ENCODE assay signal across 8 cellular contexts in genomic region chr7:5429253-5429856, GRCh38. TPM values are rescaled to one million over a fixed set of nuclear protein-coding genes. Genes with fewer than 3 reads are reported as not detected.
DNase-seq lines count a peak whose midpoint lies in the region; ATAC-seq, FAIRE-seq and TF ChIP-seq lines count a peak whose summit lies in the region.

No MANE protein-coding gene starts in this region.

- TF ChIP-seq CTCF in lower leg skin (IDR thresholded peaks at IDR 0.05) (no peak), tibial artery (IDR thresholded peaks at IDR 0.05) (no peak)

- H3K4me3 ChIP-seq in lower leg skin (ENCODE audit: low read depth, poor library complexity, severe bottlenecking), result peak overlapping the region; percentile 7
- H3K4me3 ChIP-seq in tibial artery, result peak overlapping the region; percentile 90 to 98

- peaks cover 0 to 7% (median 0%) of the 10 kb centered on the region in 3 donors for H3K36me3 ChIP-seq in tibial artery

- no peaks in the 10 kb centered on the region for H3K9me3 ChIP-seq in tibial artery

- peaks cover 0 to 24% (median 18%) of the 10 kb centered on the region in 4 donors for H3K4me1 ChIP-seq in tibial artery

- 6 to 25% methylated on average over 13 to 31 of the region's 31 CpGs for WGBS in lower leg skin, 2 donors

- intact Hi-C loops in lower leg skin (cut with DNase I; ENCODE audit: low total_unique reads), result no loop called here
- intact Hi-C loops in tibial artery (cut with DNase I; ENCODE audit: low total_unique reads), result no loop called here

- H3K27me3 ChIP-seq in tibial artery, result no peaks in the 10 kb centered on the region

- DNase-seq in GM12892 (ENCODE audit: insufficient read length), result peak; percentile 16
- DNase-seq in M059J (ENCODE audit: low read depth), result peak; percentile 53
- DNase-seq in lower leg skin (ENCODE audit: low spot score in 2 of 2), result peak in 1 of 2 donors; percentile 91
- DNase-seq in tibial artery, result no peak
- DNase-seq in stimulated activated CD4-positive, alpha-beta T cell treated with anti-CD3 and anti-CD28 coated beads, Interleukin-12 subunit alpha, Interleukin-12 subunit beta, amount 100 ng/mL, for 4 hours, result no peak
- no peak for DNase-seq in stimulated activated CD4-positive, alpha-beta T cell treated with anti-CD3 and anti-CD28 coated beads, Interleukin-15, amount 100 ng/mL, for 24 hours

- peak overlapping the region; percentile 99 for H3K27ac ChIP-seq in cingulate gyrus (ENCODE audit: low read depth, low read length)
- H3K27ac ChIP-seq in tibial artery, result peak overlapping the region; percentile 98 to 99

- no peak for FAIRE-seq in GM12892 (lab: Jason Lieb, UNC)

- no peak for ATAC-seq in HG03565 (IDR thresholded peaks at IDR 0.05; ENCODE audit: unreplicated experiment)

- TF ChIP-seq POLR2A in GM12892 (IDR thresholded peaks at IDR 0.05; ENCODE audit: low read depth, low read length), result no peak
- TF ChIP-seq POLR2A in lower leg skin (IDR thresholded peaks at IDR 0.05), result no peak

RNA-seq across cellular contexts. Expression of gene TNRC18, which starts 5.7 kb away (rescaled TPM):
- 8.6 TPM for polyA plus RNA-seq in GM12892 (2012; ENCODE audit: missing spikeins)
- total RNA-seq in M059J (2014; rRNA removed; shearing (Covaris generic)), result 10.9 and 21.3 TPM in 2 replicates
- 100 to 1,000 TPM in 1 of 4 donors, 10 to 100 TPM in 3; 79.9 to 160 (median 91.3) TPM for total RNA-seq in lower leg skin

Comparison
In these comparisons a context has a peak if more than half of its experiments do, and no peak if none do; other contexts are left out.
1. DNase-seq: peak in GM12892 (single experiment) and M059J (single experiment); none in tibial artery (0 of 2), stimulated activated CD4-positive, alpha-beta T cell treated with anti-CD3 and anti-CD28 coated beads, Interleukin-12 subunit alpha, Interleukin-12 subunit beta, amount 100 ng/mL, for 4 hours (single experiment) and stimulated activated CD4-positive, alpha-beta T cell treated with anti-CD3 and anti-CD28 coated beads, Interleukin-15, amount 100 ng/mL, for 24 hours (single experiment).